In genomic region chrX:40471965-40472648, GRCh38 we compare ENCODE assay signal across 8 cellular contexts.
DNase-seq lines count a peak whose midpoint lies in the region; ATAC-seq, FAIRE-seq and TF ChIP-seq lines count a peak whose summit lies in the region.

No MANE protein-coding gene starts in this region.

- peak overlapping the region; percentile 75; the same call in 1 of the 2 replicates for H2BK20ac ChIP-seq in H1 (ENCODE audit: low read length)

- H3K27ac ChIP-seq in WERI-Rb-1 (peak overlapping the region; percentile 41), H1 (ENCODE audit: low read depth, low read length) (no peak overlapping the region)

- no peak overlapping the region for H3K14ac ChIP-seq in H1 (ENCODE audit: insufficient read length)

- no peaks in the 10 kb centered on the region for H3K79me2 ChIP-seq in H1 (ENCODE audit: control insufficient read depth in 1 of 2, insufficient read depth in 2 of 2, low read length in 2 of 2)

- no peak overlapping the region for H3K56ac ChIP-seq in H1 (replicated peaks; ENCODE audit: insufficient read length, low read depth, low read length)

- POLR2A ChIA-PET in H1 (lab: Charles Lee; ENCODE audit: partially characterized antibody) = no interaction called here

- no peak overlapping the region for H3K23ac ChIP-seq in H1 (ENCODE audit: insufficient read length)

- peak; percentile 41 to 54 for TF ChIP-seq RAD21 in H1 (IDR thresholded peaks at IDR 0.05 in 1 of 2, conservative IDR thresholded peaks at IDR 0.05 in 1 of 2; ENCODE audit: low read depth in 2 of 2, low read length in 2 of 2)

- no peaks in the 10 kb centered on the region for H3K79me1 ChIP-seq in H1 (ENCODE audit: low read depth, low read length)

- no peak for TF ChIP-seq POLR2A in H1 (IDR thresholded peaks at IDR 0.05; ENCODE audit: control extremely low read depth in 1 of 2, low read depth in 2 of 2, low read length in 2 of 2)

- H2BK15ac ChIP-seq in H1 (ENCODE audit: low read length) = peak overlapping the region; percentile 81; the same call in 1 of the 2 replicates

- DNase-seq in Right ventricle myocardium inferior (ENCODE audit: missing footprints) (no peak), cardiac septum (ENCODE audit: low spot score) (no peak), MG63 (peak; percentile 38), WERI-Rb-1 (peak; percentile 71), H1 (ENCODE audit: low read depth in 1 of 2, low spot score in 2 of 2) (peak in 1 of 2 experiments; percentile 50), RCC 7860 (ENCODE audit: low spot score) (no peak)

- H4K5ac ChIP-seq in H1 (ENCODE audit: insufficient read length, low read depth, low read length) = no peak overlapping the region

- H3K9ac ChIP-seq in H1 (replicated peaks in 1 of 4; ENCODE audit: extremely low read depth in 1 of 4, low read depth in 3 of 4, low read length in 3 of 4) (no peak overlapping the region), mucosa of stomach (ENCODE audit: low read length) (peak overlapping the region; percentile 15)

- peaks cover 9 to 20% (median 17%) of the 10 kb centered on the region in 4 experiments; a peak in 6 of 7 replicates for H3K4me1 ChIP-seq in H1 (replicated peaks in 1 of 4; ENCODE audit: control insufficient read depth in 3 of 4, insufficient read depth in 4 of 4, low read length in 3 of 4)
- peaks cover 9% of the 10 kb centered on the region for H3K4me1 ChIP-seq in mucosa of stomach (ENCODE audit: control insufficient read depth, insufficient read depth, low read length)

- 33% methylated on average over 12 of the region's 16 CpGs; no CpG with 5 or more reads in 1 of the 2 experiments for WGBS in H1 (ENCODE audit: extremely low coverage in 1 of 2, insufficient coverage in 1 of 2, insufficient read length in 1 of 2, insufficient replicate concordance in 2 of 2, low coverage in 1 of 2, low lambda C conversion rate in 2 of 2, missing lambda C conversion rate in 1 of 2), 2 experiments

- FAIRE-seq in H1 (lab: Jason Lieb, UNC) (peak; percentile 82), RCC 7860 (lab: Jason Lieb, UNC) (no peak)

- H3K36me3 ChIP-seq in MG63 (no peaks in the 10 kb centered on the region), WERI-Rb-1 (no peaks in the 10 kb centered on the region), H1 (ENCODE audit: control insufficient read depth in 2 of 4, insufficient read depth in 4 of 4, low read length in 3 of 4) (no peaks in the 10 kb centered on the region), mucosa of stomach (ENCODE audit: control insufficient read depth, insufficient read depth, low read length) (no peaks in the 10 kb centered on the region)

- no peak overlapping the region for H4K91ac ChIP-seq in H1 (replicated peaks; ENCODE audit: insufficient read length, low read length)

- H3K4me2 ChIP-seq in H1 (ENCODE audit: insufficient read depth in 1 of 2, low read depth in 2 of 2, low read length in 2 of 2) = no peak overlapping the region; a peak in 1 of 4 replicates

- no peaks in the 10 kb centered on the region for H4K20me1 ChIP-seq in H1 (replicated peaks in 1 of 2; ENCODE audit: control insufficient read depth in 1 of 2, insufficient read depth in 2 of 2, low read length in 2 of 2)

- CTCF ChIA-PET in H1 (lab: Charles Lee; ENCODE audit: partially characterized antibody) = interaction anchor here (1.1 kb wide), 1 partner anchor 29 kb away, joined by 3 read pairs; no protein-coding TSS in a partner anchor

- no peak overlapping the region for H2BK5ac ChIP-seq in H1 (ENCODE audit: low read depth, low read length)

- H3K18ac ChIP-seq in H1 (ENCODE audit: extremely low read depth, low read length) = no peak overlapping the region; the same call in none of the 2 replicates

- TF ChIP-seq CTCF in WERI-Rb-1 (IDR thresholded peaks at IDR 0.05; ENCODE audit: low read depth, low read length) (peak; percentile 58), H1 (IDR thresholded peaks at IDR 0.05; ENCODE audit: control extremely low read depth in 1 of 3, insufficient read depth in 1 of 3, low read depth in 1 of 3, low read length in 3 of 3) (peak; percentile 25 to 44 (median 28); a peak in 3 of 4 replicates)

- H3K9me3 ChIP-seq in MG63 = no peaks in the 10 kb centered on the region
- no peaks in the 10 kb centered on the region for H3K9me3 ChIP-seq in WERI-Rb-1 (ENCODE audit: severe bottlenecking)
- H3K9me3 ChIP-seq in H1 (ENCODE audit: insufficient read depth in 2 of 2, low read depth in 1 of 2, low read length in 1 of 2) = no peaks in the 10 kb centered on the region
- H3K9me3 ChIP-seq in mucosa of stomach (ENCODE audit: control insufficient read depth, low read length) = no peaks in the 10 kb centered on the region

- H2AFZ ChIP-seq in H1 (ENCODE audit: low read length) = no peak overlapping the region

- H4K8ac ChIP-seq in H1 (ENCODE audit: extremely low read depth, insufficient read depth, low read length) = no peak overlapping the region

- no peak for TF ChIP-seq EP300 in H1 (IDR thresholded peaks at IDR 0.05; ENCODE audit: borderline replicate concordance in 1 of 2, low read depth in 2 of 2, low read length in 2 of 2)

- H2BK12ac ChIP-seq in H1 (ENCODE audit: low read depth, low read length) = peak overlapping the region; percentile 68

- H3K4me3 ChIP-seq in MG63 (no peak overlapping the region), WERI-Rb-1 (ENCODE audit: low read depth, low read length) (peak overlapping the region; percentile 5; the same call in 1 of the 2 replicates), H1 (ENCODE audit: extremely low read depth in 1 of 4, insufficient read depth in 2 of 4, low read depth in 3 of 4, low read length in 4 of 4) (no peak overlapping the region), mucosa of stomach (ENCODE audit: low read length) (no peak overlapping the region)

- intact Hi-C loops in Right ventricle myocardium inferior (cut with DNase I) = no loop called here
- intact Hi-C loops in cardiac septum (cut with DNase I) = loop anchor here (10.0 kb wide), 1 partner anchor 197 kb away; no protein-coding TSS in a partner anchor

- no peaks in the 10 kb centered on the region for H3K23me2 ChIP-seq in H1 (ENCODE audit: low read depth, low read length)

- ATAC-seq in Right ventricle myocardium inferior = peak; percentile 53
- no peak for ATAC-seq in HG03521 (IDR thresholded peaks at IDR 0.05; ENCODE audit: unreplicated experiment)

- H3K4ac ChIP-seq in H1 (replicated peaks; ENCODE audit: insufficient read length, low read depth, low read length) = no peak overlapping the region

- H3K27me3 ChIP-seq in MG63 (no peaks in the 10 kb centered on the region), WERI-Rb-1 (ENCODE audit: insufficient read depth, low read depth, severe bottlenecking) (peaks cover 11% of the 10 kb centered on the region), H1 (replicated peaks in 1 of 4; ENCODE audit: control insufficient read depth in 3 of 4, extremely low read depth in 1 of 4, insufficient read depth in 3 of 4, low read length in 3 of 4) (no peaks in the 10 kb centered on the region), mucosa of stomach (ENCODE audit: control insufficient read depth, insufficient read depth, low read length) (no peaks in the 10 kb centered on the region)

- H2AK5ac ChIP-seq in H1 (ENCODE audit: low read depth, low read length) = no peak overlapping the region

- no peak overlapping the region for H2BK120ac ChIP-seq in H1 (replicated peaks; ENCODE audit: low read depth, low read length)

TF ChIP-seq in H1, 55 proteins besides CTCF, POLR2A, EP300 and RAD21:
- TF ChIP-seq E2F6 (IDR thresholded peaks at IDR 0.05) (peak; percentile 63; the same call in 1 of the 2 replicates), CBX8 (IDR thresholded peaks at IDR 0.05; ENCODE audit: borderline replicate concordance, low read depth, low read length) (no peak), SRF (IDR thresholded peaks at IDR 0.05; ENCODE audit: low read depth, low read length) (no peak)
- TF ChIP-seq, protein P1, sequence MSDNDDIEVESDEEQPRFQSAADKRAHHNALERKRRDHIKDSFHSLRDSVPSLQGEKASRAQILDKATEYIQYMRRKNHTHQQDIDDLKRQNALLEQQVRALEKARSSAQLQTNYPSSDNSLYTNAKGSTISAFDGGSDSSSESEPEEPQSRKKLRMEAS (IDR thresholded peaks at IDR 0.05) = peak; percentile 53; the same call in 1 of the 2 replicates

Comparison
In these comparisons a context has a peak if more than half of its experiments do, and no peak if none do; other contexts are left out.
1. DNase-seq: peak in MG63 (single experiment) and WERI-Rb-1 (single experiment); none in Right ventricle myocardium inferior (single experiment), cardiac septum (single experiment) and RCC 7860 (single experiment).